In the genomic region with DNA sequence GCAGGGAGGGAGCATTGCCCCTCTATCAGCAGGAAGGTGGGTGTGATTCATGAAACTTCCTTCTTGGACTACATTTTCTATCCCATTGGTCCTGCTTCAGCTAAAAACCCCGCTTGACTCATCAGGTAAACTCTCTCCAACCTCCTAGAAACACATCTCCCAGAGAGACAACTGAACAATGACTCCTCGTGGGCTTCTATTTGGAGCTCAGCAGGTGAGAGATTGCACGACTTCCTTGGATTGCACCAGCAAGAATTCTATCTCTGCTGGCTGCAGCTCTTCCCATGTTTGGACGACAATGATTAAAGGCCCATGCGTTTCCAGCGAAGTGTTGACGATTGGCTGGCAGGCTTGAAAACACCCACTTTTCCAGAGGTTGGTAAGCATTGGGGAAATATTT, we compare ENCODE assay signal across 24 cellular contexts.
DNase-seq lines count a peak whose midpoint lies in the region; FAIRE-seq and TF ChIP-seq lines count a peak whose summit lies in the region.
"Had no signal": no experiment of that assay in that cellular context is flagged by ENCODE, and none has a peak within 500 bp of the region (broad histone marks: within the 10 kb centered on the region; RNA-seq: fewer than 3 reads in every experiment).

No MANE protein-coding gene starts in this region.

- no peak overlapping the region for H4K5ac ChIP-seq in H1 (ENCODE audit: insufficient read length, low read depth, low read length)

- H2BK12ac ChIP-seq in H1 (ENCODE audit: low read depth, low read length) (no peak overlapping the region), trophoblast cell (ENCODE audit: low read length) (no peak overlapping the region)

- WGBS in H1 (ENCODE audit: extremely low coverage in 1 of 2, insufficient coverage in 1 of 2, insufficient read length in 1 of 2, insufficient replicate concordance in 2 of 2, low coverage in 1 of 2, low lambda C conversion rate in 2 of 2, missing lambda C conversion rate in 1 of 2), 2 experiments: 67% methylated on average over 7 of the region's 7 CpGs; no CpG with 5 or more reads in 1 of the 2 experiments
- WGBS in trophoblast cell (ENCODE audit: extremely low coverage, insufficient coverage, insufficient read length): no CpG with 5 or more reads among the region's 7 CpGs

- no peak overlapping the region for H4K12ac ChIP-seq in trophoblast cell (ENCODE audit: low read depth, low read length)

- H3K27me3 ChIP-seq in H1 (replicated peaks in 1 of 4; ENCODE audit: control insufficient read depth in 3 of 4, extremely low read depth in 1 of 4, insufficient read depth in 3 of 4, low read length in 3 of 4) (no peaks in the 10 kb centered on the region), dorsolateral prefrontal cortex (no peaks in the 10 kb centered on the region), trophoblast cell (ENCODE audit: insufficient read depth, low read length) (no peaks in the 10 kb centered on the region)
- H3K27me3 ChIP-seq: SJSA1 had no signal

- CTCF ChIA-PET in H1 (lab: Charles Lee; ENCODE audit: partially characterized antibody): interaction anchor here (0.8 to 1.3 kb wide), 2 partner anchors 10 to 13 kb away, joined by 3 read pairs; no protein-coding TSS in a partner anchor

- H3K36me3 ChIP-seq in H1 (ENCODE audit: control insufficient read depth in 2 of 4, insufficient read depth in 4 of 4, low read length in 3 of 4): no peaks in the 10 kb centered on the region
- H3K36me3 ChIP-seq in trophoblast cell (ENCODE audit: control insufficient read depth in 1 of 2, insufficient read depth in 2 of 2, low read length in 2 of 2): no peaks in the 10 kb centered on the region
- H3K36me3 ChIP-seq: SJSA1 had no signal

- TF ChIP-seq EP300 in H1 (IDR thresholded peaks at IDR 0.05; ENCODE audit: borderline replicate concordance in 1 of 2, low read depth in 2 of 2, low read length in 2 of 2): no peak

- H3K79me1 ChIP-seq in H1 (ENCODE audit: low read depth, low read length) (no peaks in the 10 kb centered on the region), trophoblast cell (ENCODE audit: low read length) (no peaks in the 10 kb centered on the region)

- intact Hi-C loops in dorsolateral prefrontal cortex (cut with DNase I): no loop called here

- H3K18ac ChIP-seq in H1 (ENCODE audit: extremely low read depth, low read length) (no peak overlapping the region), trophoblast cell (ENCODE audit: low read length) (no peak overlapping the region)

- H2BK15ac ChIP-seq in H1 (ENCODE audit: low read length): no peak overlapping the region

- no peak for TF ChIP-seq POLR2A in H1 (IDR thresholded peaks at IDR 0.05; ENCODE audit: control extremely low read depth in 1 of 2, low read depth in 2 of 2, low read length in 2 of 2)

- H3K27ac Mint-ChIP-seq in HFFc6: no peak overlapping the region
- no peak overlapping the region for H3K27ac Mint-ChIP-seq in type B pancreatic cell

- no peak overlapping the region for H2BK20ac ChIP-seq in H1 (ENCODE audit: low read length)

- H2BK5ac ChIP-seq in H1 (ENCODE audit: low read depth, low read length) (no peak overlapping the region), trophoblast cell (ENCODE audit: low read depth, low read length, poor library complexity) (no peak overlapping the region)

- no peak for DNase-seq in HFFc6
- no peak for DNase-seq in H1 (ENCODE audit: low read depth in 1 of 2, low spot score in 2 of 2)
- DNase-seq in kidney tubule cell (ENCODE audit: low spot score): peak; percentile 48
- DNase-seq in type B pancreatic cell (ENCODE audit: extremely low spot score, unreplicated experiment): no peak
- no peak for DNase-seq in dorsolateral prefrontal cortex
- no peak for DNase-seq in NCI-H748 (lab: John Stamatoyannopoulos, UW; ENCODE audit: unreplicated experiment)
- no peak for DNase-seq in trophoblast cell
- DNase-seq: C1 segment of cervical spinal cord; CD4-positive, alpha-beta memory T cell; COR-L47; GF-D8; NCI-H1092; NCI-H1436; NCI-H187; NCI-H2081 treated with DMSO at 0.1 percent for 48 hours; NCI-H2171; NCI-H345; NCI-H510A treated with DMSO at 0.1 percent for 48 hours; NCI-H82; Right ventricle myocardium superior; RPMI8226 had no signal

- H3K4me1 ChIP-seq in H1 (replicated peaks in 1 of 4; ENCODE audit: control insufficient read depth in 3 of 4, insufficient read depth in 4 of 4, low read length in 3 of 4) (peaks cover 0 to 6% (median 3%) of the 10 kb centered on the region in 4 experiments; a peak in 4 of 7 replicates), trophoblast cell (ENCODE audit: control insufficient read depth in 1 of 2, insufficient read depth in 2 of 2, low read length in 2 of 2) (no peaks in the 10 kb centered on the region)
- H3K4me1 ChIP-seq: A549, SJSA1 had no signal

- H2AFZ ChIP-seq in H1 (ENCODE audit: low read length): peak overlapping the region; percentile 46; the same call in 1 of the 2 replicates
- H2AFZ ChIP-seq in trophoblast cell (ENCODE audit: insufficient read depth, low read length, poor library complexity): no peak overlapping the region

- no peaks in the 10 kb centered on the region for H3K23me2 ChIP-seq in H1 (ENCODE audit: low read depth, low read length)

- H3K4me3 ChIP-seq in H1 (ENCODE audit: extremely low read depth in 1 of 4, insufficient read depth in 2 of 4, low read depth in 3 of 4, low read length in 4 of 4): no peak overlapping the region
- no peak overlapping the region for H3K4me3 ChIP-seq in dorsolateral prefrontal cortex
- H3K4me3 ChIP-seq in trophoblast cell (ENCODE audit: low read depth, low read length): no peak overlapping the region
- H3K4me3 ChIP-seq: A549, SJSA1 had no signal

- no peaks in the 10 kb centered on the region for H3K79me2 ChIP-seq in H1 (ENCODE audit: control insufficient read depth in 1 of 2, insufficient read depth in 2 of 2, low read length in 2 of 2)
- H3K79me2 ChIP-seq in trophoblast cell (ENCODE audit: control insufficient read depth, insufficient read depth, low read length, poor library complexity): no peaks in the 10 kb centered on the region

- no peaks in the 10 kb centered on the region; the same call in 1 of the 2 replicates for H3K27me3 Mint-ChIP-seq in HFFc6 (ENCODE audit: insufficient read depth)
- H3K27me3 Mint-ChIP-seq in type B pancreatic cell: peaks cover 29% of the 10 kb centered on the region

- H3K4me3 Mint-ChIP-seq in HFFc6 (peak overlapping the region; percentile 51), type B pancreatic cell (no peak overlapping the region)
- H3K4me3 Mint-ChIP-seq: CD4-positive, alpha-beta memory T cell had no signal

- no peak for TF ChIP-seq RAD21 in H1 (IDR thresholded peaks at IDR 0.05 in 1 of 2, conservative IDR thresholded peaks at IDR 0.05 in 1 of 2; ENCODE audit: low read depth in 2 of 2, low read length in 2 of 2)

- TF ChIP-seq CTCF in HFFc6 (IDR thresholded peaks at IDR 0.05) (no peak), H1 (IDR thresholded peaks at IDR 0.05; ENCODE audit: control extremely low read depth in 1 of 3, insufficient read depth in 1 of 3, low read depth in 1 of 3, low read length in 3 of 3) (no peak), type B pancreatic cell (conservative IDR thresholded peaks at IDR 0.05) (no peak), dorsolateral prefrontal cortex (IDR thresholded peaks at IDR 0.05 in 54 of 56, conservative IDR thresholded peaks at IDR 0.05 in 2 of 56; ENCODE audit: low read depth in 1 of 56, partially characterized antibody in 56 of 56) (no peak)

- H3K9me3 ChIP-seq in H1 (ENCODE audit: insufficient read depth in 2 of 2, low read depth in 1 of 2, low read length in 1 of 2) (no peaks in the 10 kb centered on the region), trophoblast cell (ENCODE audit: insufficient read depth, low read depth, low read length) (no peaks in the 10 kb centered on the region)
- H3K9me3 ChIP-seq: A549, SJSA1 had no signal

- no peak for FAIRE-seq in H1 (lab: Jason Lieb, UNC)
- FAIRE-seq: A549, GM12891 had no signal

- H3K4me2 ChIP-seq in H1 (ENCODE audit: insufficient read depth in 1 of 2, low read depth in 2 of 2, low read length in 2 of 2) (no peak overlapping the region; a peak in 1 of 4 replicates), trophoblast cell (ENCODE audit: low read length) (no peak overlapping the region)
- H3K4me2 ChIP-seq: A549 had no signal

- H2BK120ac ChIP-seq in H1 (replicated peaks; ENCODE audit: low read depth, low read length) (no peak overlapping the region), trophoblast cell (ENCODE audit: insufficient read depth, low read length, poor library complexity) (no peak overlapping the region)

- H3K14ac ChIP-seq in H1 (ENCODE audit: insufficient read length): no peak overlapping the region
- no peak overlapping the region for H3K14ac ChIP-seq in trophoblast cell (ENCODE audit: low read length)

- H3K36me3 Mint-ChIP-seq in HFFc6 (ENCODE audit: low read depth): no peaks in the 10 kb centered on the region
- no peaks in the 10 kb centered on the region for H3K36me3 Mint-ChIP-seq in type B pancreatic cell
- H3K36me3 Mint-ChIP-seq: CD4-positive, alpha-beta memory T cell had no signal

- no peak overlapping the region for H4K91ac ChIP-seq in H1 (replicated peaks; ENCODE audit: insufficient read length, low read length)
- no peak overlapping the region for H4K91ac ChIP-seq in trophoblast cell (ENCODE audit: low read depth, low read length)

- H3K9ac ChIP-seq in H1 (replicated peaks in 1 of 4; ENCODE audit: extremely low read depth in 1 of 4, low read depth in 3 of 4, low read length in 3 of 4): no peak overlapping the region
- H3K9ac ChIP-seq in trophoblast cell (ENCODE audit: low read length): no peak overlapping the region

- H3K4me1 Mint-ChIP-seq in HFFc6 (ENCODE audit: low read depth) (peaks cover 19% of the 10 kb centered on the region), type B pancreatic cell (ENCODE audit: unreplicated experiment) (peaks cover 16% of the 10 kb centered on the region)
- H3K4me1 Mint-ChIP-seq: CD4-positive, alpha-beta memory T cell had no signal

- no peak overlapping the region for H3K56ac ChIP-seq in H1 (replicated peaks; ENCODE audit: insufficient read length, low read depth, low read length)

- H4K20me1 ChIP-seq in H1 (replicated peaks in 1 of 2; ENCODE audit: control insufficient read depth in 1 of 2, insufficient read depth in 2 of 2, low read length in 2 of 2): no peaks in the 10 kb centered on the region

- H2AK5ac ChIP-seq in H1 (ENCODE audit: low read depth, low read length): no peak overlapping the region
- no peak overlapping the region for H2AK5ac ChIP-seq in trophoblast cell (ENCODE audit: low read length)

- H3K4ac ChIP-seq in H1 (replicated peaks; ENCODE audit: insufficient read length, low read depth, low read length): no peak overlapping the region
- H3K4ac ChIP-seq in trophoblast cell (ENCODE audit: low read depth, low read length): no peak overlapping the region

- H3K9me3 Mint-ChIP-seq in HFFc6 (no peaks in the 10 kb centered on the region), type B pancreatic cell (no peaks in the 10 kb centered on the region)

- H3K27ac ChIP-seq in H1 (ENCODE audit: low read depth, low read length) (no peak overlapping the region), dorsolateral prefrontal cortex (no peak overlapping the region), trophoblast cell (ENCODE audit: low read depth, low read length) (no peak overlapping the region)
- H3K27ac ChIP-seq: A549, SJSA1 had no signal

- H3K23ac ChIP-seq in H1 (ENCODE audit: insufficient read length) (no peak overlapping the region), trophoblast cell (ENCODE audit: low read length) (no peak overlapping the region)

- POLR2A ChIA-PET in H1 (lab: Charles Lee; ENCODE audit: partially characterized antibody): no interaction called here

- H4K8ac ChIP-seq in H1 (ENCODE audit: extremely low read depth, insufficient read depth, low read length) (no peak overlapping the region), trophoblast cell (ENCODE audit: low read depth, low read length) (no peak overlapping the region)
